In genomic region chr7:91265693-91266066, GRCh38 we compare ENCODE assay signal across 9 cellular contexts. TPM values are rescaled to one million over a fixed set of nuclear protein-coding genes. Genes with fewer than 3 reads are reported as not detected.
DNase-seq lines count a peak whose midpoint lies in the region; ATAC-seq and TF ChIP-seq lines count a peak whose summit lies in the region.
"Had no signal": no experiment of that assay in that cellular context is flagged by ENCODE, and none has a peak within 500 bp of the region (broad histone marks: within the 10 kb centered on the region; RNA-seq: fewer than 3 reads in every experiment).

No MANE protein-coding gene starts in this region.

- H3K4me1 ChIP-seq in BLaER1 (peaks cover 26% of the 10 kb centered on the region), Loucy (ENCODE audit: insufficient read depth, low read length, poor library complexity, severe bottlenecking) (peaks cover 9% of the 10 kb centered on the region), endocrine pancreas (ENCODE audit: control insufficient read depth, insufficient read depth, low read length) (no peaks in the 10 kb centered on the region)

- H3K9me2 ChIP-seq in Loucy (replicated peaks; ENCODE audit: low read depth, low read length) (no peaks in the 10 kb centered on the region), neural cell (ENCODE audit: insufficient read depth, low read length) (no peaks in the 10 kb centered on the region)

- H3K27me3 Mint-ChIP-seq in activated CD8-positive, alpha-beta memory T cell treated with anti-CD3 and anti-CD28 coated beads, Interleukin-2, amount 10 ng/mL, durations not matched to agents 7 days and 5 days, result peaks cover 57% of the 10 kb centered on the region

- H3F3A ChIP-seq in Loucy (ENCODE audit: low read depth) (no peaks in the 10 kb centered on the region), neural cell (ENCODE audit: insufficient read depth, low read length, poor library complexity, severe bottlenecking) (no peaks in the 10 kb centered on the region)

- H3K4me3 ChIP-seq in BLaER1, result peak overlapping the region; percentile 91
- H3K4me3 ChIP-seq in Loucy (ENCODE audit: low read length, poor library complexity, severe bottlenecking), result no peak overlapping the region
- no peak overlapping the region for H3K4me3 ChIP-seq in endocrine pancreas (ENCODE audit: control insufficient read depth, insufficient read depth, low read length)
- peak overlapping the region; percentile 77 for H3K4me3 ChIP-seq in neural cell (ENCODE audit: low read length)

- CTCF ChIA-PET in activated CD8-positive, alpha-beta memory T cell treated with anti-CD3 and anti-CD28 coated beads, Interleukin-2, amount 10 ng/mL, durations not matched to agents 7 days and 5 days (lab: Charles Lee), result no interaction called here

- H3K36me3 Mint-ChIP-seq in activated CD8-positive, alpha-beta memory T cell treated with anti-CD3 and anti-CD28 coated beads, Interleukin-2, amount 10 ng/mL, durations not matched to agents 7 days and 5 days, result no peaks in the 10 kb centered on the region

- H3K79me2 ChIP-seq in Loucy (ENCODE audit: insufficient read depth, low read length), result no peaks in the 10 kb centered on the region
- peaks cover 27% of the 10 kb centered on the region for H3K79me2 ChIP-seq in neural cell (replicated peaks; ENCODE audit: insufficient read depth, low read length)

- peaks cover 22% of the 10 kb centered on the region; the same call in 1 of the 2 replicates for H4K20me1 ChIP-seq in BLaER1
- no peaks in the 10 kb centered on the region for H4K20me1 ChIP-seq in Loucy (ENCODE audit: insufficient read depth, low read length, poor library complexity, severe bottlenecking)
- H4K20me1 ChIP-seq in neural cell (ENCODE audit: insufficient read depth), result no peaks in the 10 kb centered on the region

- H3K36me3 ChIP-seq in BLaER1 (peaks cover 10% of the 10 kb centered on the region; the same call in 1 of the 2 replicates), Loucy (ENCODE audit: insufficient read depth, low read length) (no peaks in the 10 kb centered on the region), endocrine pancreas (ENCODE audit: control insufficient read depth, insufficient read depth, low read length) (no peaks in the 10 kb centered on the region), neural cell (ENCODE audit: insufficient read depth, low read length) (no peaks in the 10 kb centered on the region)

- no peak overlapping the region for H3K27ac Mint-ChIP-seq in activated CD8-positive, alpha-beta memory T cell treated with anti-CD3 and anti-CD28 coated beads, Interleukin-2, amount 10 ng/mL, durations not matched to agents 7 days and 5 days

- H3K4me1 Mint-ChIP-seq in activated CD8-positive, alpha-beta memory T cell treated with anti-CD3 and anti-CD28 coated beads, Interleukin-2, amount 10 ng/mL, durations not matched to agents 7 days and 5 days, result peaks cover 17% of the 10 kb centered on the region

- TF ChIP-seq RAD21 in neural cell (conservative IDR thresholded peaks at IDR 0.05), result no peak

- peak overlapping the region; percentile 87 for H3K4me2 ChIP-seq in BLaER1
- peak overlapping the region; percentile 75 for H3K4me2 ChIP-seq in Loucy (ENCODE audit: low read depth, low read length, poor library complexity, severe bottlenecking)
- H3K4me2 ChIP-seq in neural cell (ENCODE audit: low read length), result peak overlapping the region; percentile 59

- ATAC-seq in activated CD8-positive, alpha-beta memory T cell treated with anti-CD3 and anti-CD28 coated beads, Interleukin-2, amount 10 ng/mL, durations not matched to agents 7 days and 5 days, result no peak
- ATAC-seq in HG03045 (IDR thresholded peaks at IDR 0.05; ENCODE audit: unreplicated experiment), result no peak

- H3K9ac ChIP-seq in BLaER1, result peak overlapping the region; percentile 87
- H3K9ac ChIP-seq in Loucy (ENCODE audit: low read depth, low read length, poor library complexity, severe bottlenecking), result no peak overlapping the region
- H3K9ac ChIP-seq in endocrine pancreas (ENCODE audit: control insufficient read depth, insufficient read depth, low read length), result peak overlapping the region; percentile 71
- H3K9ac ChIP-seq in neural cell (ENCODE audit: low read length), result peak overlapping the region; percentile 52

- H3K27ac ChIP-seq in BLaER1 (no peak overlapping the region), neural cell (ENCODE audit: low read length) (no peak overlapping the region)

- no peak for TF ChIP-seq EP300 in neural cell (conservative IDR thresholded peaks at IDR 0.05; ENCODE audit: poor library complexity, severe bottlenecking)

- H3K9me3 ChIP-seq in BLaER1 (no peaks in the 10 kb centered on the region), Loucy (ENCODE audit: insufficient read depth, low read depth, low read length) (no peaks in the 10 kb centered on the region), endocrine pancreas (ENCODE audit: control insufficient read depth, low read length) (no peaks in the 10 kb centered on the region), neural cell (ENCODE audit: low read length) (no peaks in the 10 kb centered on the region)

- no peaks in the 10 kb centered on the region for H3K9me3 Mint-ChIP-seq in activated CD8-positive, alpha-beta memory T cell treated with anti-CD3 and anti-CD28 coated beads, Interleukin-2, amount 10 ng/mL, durations not matched to agents 7 days and 5 days (ENCODE audit: low read depth)

- DNase-seq in activated CD8-positive, alpha-beta memory T cell treated with anti-CD3 and anti-CD28 coated beads, Interleukin-2, amount 10 ng/mL, durations not matched to agents 7 days and 5 days, result no peak
- DNase-seq in dermis blood vessel endothelial cell, result no peak
- DNase-seq in NCI-H2107 (lab: John Stamatoyannopoulos, UW), result no peak
- DNase-seq: NK-92 treated with Interleukin-12 subunit alpha and Interleukin-12 subunit beta, amount 100 ng/mL, for 24 hours had no signal

- H3K27me3 ChIP-seq in BLaER1 (no peaks in the 10 kb centered on the region), Loucy (ENCODE audit: insufficient read depth, low read length, poor library complexity, severe bottlenecking) (peaks cover 18% of the 10 kb centered on the region), endocrine pancreas (ENCODE audit: control insufficient read depth, insufficient read depth, low read length) (no peaks in the 10 kb centered on the region), neural cell (ENCODE audit: insufficient read depth, low read depth, low read length) (peaks cover 44% of the 10 kb centered on the region)

- H2AFZ ChIP-seq in Loucy (ENCODE audit: low read length) (no peak overlapping the region), neural cell (ENCODE audit: low read depth, low read length) (no peak overlapping the region)

- H3K4me3 Mint-ChIP-seq in activated CD8-positive, alpha-beta memory T cell treated with anti-CD3 and anti-CD28 coated beads, Interleukin-2, amount 10 ng/mL, durations not matched to agents 7 days and 5 days, result no peak overlapping the region

- TF ChIP-seq CTCF in Loucy (conservative IDR thresholded peaks at IDR 0.05; ENCODE audit: low read length) (no peak), neural cell (IDR thresholded peaks at IDR 0.05; ENCODE audit: poor library complexity, severe bottlenecking) (no peak)

TF ChIP-seq in neural cell, 6 proteins besides CTCF, POLR2A, EP300 and RAD21:
- TF ChIP-seq MXI1 (conservative IDR thresholded peaks at IDR 0.05; ENCODE audit: poor library complexity, severe bottlenecking) (no peak), REST (IDR thresholded peaks at IDR 0.05; ENCODE audit: borderline replicate concordance) (no peak)

RNA-seq across cellular contexts. Expression of gene FZD1, which starts 1.4 kb away (rescaled TPM):
- 2.9 and 3.7 TPM in 2 replicates for polyA plus RNA-seq in neural cell
- 10.0 and 10.3 TPM in 2 replicates for polyA minus RNA-seq in neural cell
- not detected for total RNA-seq in activated CD8-positive, alpha-beta memory T cell treated with anti-CD3 and anti-CD28 coated beads, Interleukin-2, amount 10 ng/mL, durations not matched to agents 7 days and 5 days
- total RNA-seq in dermis blood vessel endothelial cell, result 3.6 and 6.0 TPM in 2 replicates

Comparison
In these comparisons a context has a peak if more than half of its experiments do, and no peak if none do; other contexts are left out.
1. H3K4me3 ChIP-seq: peak in BLaER1 (single experiment) and neural cell (single experiment); none in Loucy (single experiment) and endocrine pancreas (single experiment).
2. Peak in every context shown above with its lines, with median percentiles within 50 percentile points of each other: H3K4me2 ChIP-seq.